In the genomic region with DNA sequence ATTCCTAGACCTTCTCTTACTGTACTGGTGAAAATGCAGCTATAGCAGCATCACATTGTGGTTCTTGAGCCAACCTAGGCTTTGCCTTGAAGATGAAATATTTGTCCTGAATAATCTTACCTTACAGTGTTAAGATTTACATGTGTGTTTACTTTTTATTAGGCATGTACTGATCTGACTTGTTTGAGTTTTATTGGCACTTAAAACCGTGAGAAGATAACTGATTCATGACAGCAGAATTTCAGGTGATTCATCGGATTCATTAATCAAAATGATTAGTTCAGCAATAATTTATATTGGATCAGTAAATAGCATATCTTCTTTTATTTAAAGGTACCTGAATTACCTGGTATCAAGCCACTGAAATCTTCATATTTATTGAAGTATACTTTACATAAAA, we compare ENCODE assay signal across 18 cellular contexts.
DNase-seq lines count a peak whose midpoint lies in the region; ATAC-seq and TF ChIP-seq lines count a peak whose summit lies in the region.
"Had no signal": no experiment of that assay in that cellular context is flagged by ENCODE, and none has a peak within 500 bp of the region (broad histone marks: within the 10 kb centered on the region; RNA-seq: fewer than 3 reads in every experiment).

No MANE protein-coding gene starts in this region.

- H3K36me3 Mint-ChIP-seq in MCF 10A (ENCODE audit: insufficient read depth, unreplicated experiment): no peaks in the 10 kb centered on the region
- no peaks in the 10 kb centered on the region for H3K36me3 Mint-ChIP-seq in natural killer cell treated with Interleukin-12 subunit alpha and Interleukin-12 subunit beta and Interleukin-15 and Interleukin-18, amount 100 ng/mL, for 72 hours

- H3K27ac ChIP-seq in mammary epithelial cell (ENCODE audit: insufficient read depth, low read depth, low read length) (no peak overlapping the region), RWPE2 (ENCODE audit: poor library complexity, severe bottlenecking) (peak overlapping the region; percentile 59), esophagus squamous epithelium (peak overlapping the region in 3 of 4 donors; percentile 50 to 75 (median 72)), heart right ventricle (no peak overlapping the region)
- H3K27ac ChIP-seq: 22Rv1 had no signal

- no peak overlapping the region for H2AFZ ChIP-seq in mammary epithelial cell (ENCODE audit: low read depth, low read length)
- H2AFZ ChIP-seq: GM23338 had no signal

- H3K4me3 Mint-ChIP-seq in MCF 10A (ENCODE audit: unreplicated experiment): no peak overlapping the region
- no peak overlapping the region for H3K4me3 Mint-ChIP-seq in natural killer cell treated with Interleukin-12 subunit alpha and Interleukin-12 subunit beta and Interleukin-15 and Interleukin-18, amount 100 ng/mL, for 72 hours
- H3K4me3 Mint-ChIP-seq: B cell; CD4-positive, alpha-beta T cell; GM23338 had no signal

- dilution Hi-C loops in mammary epithelial cell (cut with HindIII; ENCODE audit: low sequenced_read_pairs): no loop called here

- DNase-seq in mammary epithelial cell (peak; percentile 57), MCF 10A (ENCODE audit: unreplicated experiment) (no peak), RWPE2 (ENCODE audit: low spot score) (no peak), esophagus squamous epithelium (lab: John Stamatoyannopoulos, UW) (no peak), heart right ventricle (no peak), GM03348 (ENCODE audit: low spot score) (no peak)
- no peak for DNase-seq in natural killer cell treated with Interleukin-12 subunit alpha and Interleukin-12 subunit beta and Interleukin-15 and Interleukin-18, amount 100 ng/mL, for 72 hours (ENCODE audit: low spot score)
- DNase-seq: C1 segment of cervical spinal cord; Calu3; CD4-positive, alpha-beta T cell; DMS 273 treated with DMSO at 0.1 percent for 48 hours; DMS79; H7 had no signal

- 54% methylated on average over 2 of the region's 2 CpGs for WGBS in mammary epithelial cell (ENCODE audit: low coverage, missing lambda C conversion rate)
- 36 to 42% methylated on average over 2 of the region's 2 CpGs for WGBS in esophagus squamous epithelium, 2 donors
- 76 to 86% methylated on average over 2 of the region's 2 CpGs for WGBS in heart right ventricle, 2 donors

- no peaks in the 10 kb centered on the region for H3K9me3 Mint-ChIP-seq in MCF 10A (ENCODE audit: unreplicated experiment)
- H3K9me3 Mint-ChIP-seq in natural killer cell treated with Interleukin-12 subunit alpha and Interleukin-12 subunit beta and Interleukin-15 and Interleukin-18, amount 100 ng/mL, for 72 hours: peaks cover 2% of the 10 kb centered on the region
- H3K9me3 Mint-ChIP-seq: GM23338 had no signal

- H3K27ac Mint-ChIP-seq in MCF 10A (ENCODE audit: low read depth, unreplicated experiment): no peak overlapping the region
- H3K27ac Mint-ChIP-seq in natural killer cell treated with Interleukin-12 subunit alpha and Interleukin-12 subunit beta and Interleukin-15 and Interleukin-18, amount 100 ng/mL, for 72 hours: no peak overlapping the region
- H3K27ac Mint-ChIP-seq: B cell; CD4-positive, alpha-beta T cell; GM23338 had no signal

- no peaks in the 10 kb centered on the region for H3K27me3 Mint-ChIP-seq in MCF 10A (ENCODE audit: insufficient read depth, unreplicated experiment)
- H3K27me3 Mint-ChIP-seq in natural killer cell treated with Interleukin-12 subunit alpha and Interleukin-12 subunit beta and Interleukin-15 and Interleukin-18, amount 100 ng/mL, for 72 hours: peaks cover 0 to 15% of the 10 kb centered on the region in 2 donors
- H3K27me3 Mint-ChIP-seq: B cell had no signal

- BruUV-seq in mammary epithelial cell (replicated peaks; lab: Mats Ljungman, UMichigan) (no TSS peak), MCF 10A (replicated peaks; lab: Mats Ljungman, UMichigan) (no TSS peak)

- no peaks in the 10 kb centered on the region for H3K27me3 ChIP-seq in mammary epithelial cell (ENCODE audit: insufficient read depth, low read length)
- no peaks in the 10 kb centered on the region for H3K27me3 ChIP-seq in RWPE2 (ENCODE audit: insufficient read depth, poor library complexity, severe bottlenecking)
- H3K27me3 ChIP-seq in esophagus squamous epithelium: no peaks in the 10 kb centered on the region
- H3K27me3 ChIP-seq in heart right ventricle: no peaks in the 10 kb centered on the region

- H3K4me1 Mint-ChIP-seq in MCF 10A (ENCODE audit: insufficient read depth, unreplicated experiment): peaks cover 13% of the 10 kb centered on the region
- H3K4me1 Mint-ChIP-seq in natural killer cell treated with Interleukin-12 subunit alpha and Interleukin-12 subunit beta and Interleukin-15 and Interleukin-18, amount 100 ng/mL, for 72 hours (ENCODE audit: low read depth in 2 of 2): no peaks in the 10 kb centered on the region
- H3K4me1 Mint-ChIP-seq: B cell, GM23338 had no signal

- CTCF ChIA-PET in mammary epithelial cell (lab: Charles Lee; ENCODE audit: low non-redundant PET): no interaction called here
- CTCF ChIA-PET in MCF 10A (lab: Yijun Ruan, JAX): interaction anchor here (0.6 kb wide), 1 partner anchor 110 kb away, joined by 5 read pairs; no protein-coding TSS in a partner anchor

- POLR2A ChIA-PET in MCF 10A (lab: Yijun Ruan, JAX): interaction anchor here (0.5 to 3.0 kb wide), 8 partner anchors 10 to 297 kb away, joined by 3 to 19 read pairs (median 4); a partner anchor contains a TSS

- no peaks in the 10 kb centered on the region for H3K79me2 ChIP-seq in mammary epithelial cell (ENCODE audit: insufficient read depth, low read length)

- no peak for TF ChIP-seq POLR2A in esophagus squamous epithelium (IDR thresholded peaks at IDR 0.05)

- H3K9ac ChIP-seq in mammary epithelial cell (ENCODE audit: insufficient read depth, low read length): no peak overlapping the region

- H3K36me3 ChIP-seq in mammary epithelial cell (ENCODE audit: insufficient read depth, low read length) (no peaks in the 10 kb centered on the region), RWPE2 (ENCODE audit: low read depth) (no peaks in the 10 kb centered on the region), esophagus squamous epithelium (no peaks in the 10 kb centered on the region), heart right ventricle (no peaks in the 10 kb centered on the region)

- no peaks in the 10 kb centered on the region for H4K20me1 ChIP-seq in mammary epithelial cell (ENCODE audit: insufficient read depth, low read length)

- H3K4me1 ChIP-seq in mammary epithelial cell (ENCODE audit: insufficient read depth, low read length): peaks cover 11% of the 10 kb centered on the region
- peaks cover 13% of the 10 kb centered on the region for H3K4me1 ChIP-seq in RWPE2 (ENCODE audit: insufficient read depth, poor library complexity, severe bottlenecking)
- H3K4me1 ChIP-seq in esophagus squamous epithelium: peaks cover 0 to 51% (median 3%) of the 10 kb centered on the region in 3 donors
- H3K4me1 ChIP-seq in heart right ventricle: no peaks in the 10 kb centered on the region

- intact Hi-C loops in mammary epithelial cell (cut with micrococcal nuclease) (no loop called here), MCF 10A (cut with micrococcal nuclease) (no loop called here), esophagus squamous epithelium (cut with DNase I) (no loop called here), heart right ventricle (cut with DNase I) (no loop called here)

- no peaks in the 10 kb centered on the region for H3K9me3 ChIP-seq in mammary epithelial cell (replicated peaks; ENCODE audit: insufficient read depth, low read length)
- H3K9me3 ChIP-seq in RWPE2 (ENCODE audit: severe bottlenecking): no peaks in the 10 kb centered on the region
- no peaks in the 10 kb centered on the region for H3K9me3 ChIP-seq in esophagus squamous epithelium
- no peaks in the 10 kb centered on the region for H3K9me3 ChIP-seq in heart right ventricle

- TF ChIP-seq CTCF in mammary epithelial cell (conservative IDR thresholded peaks at IDR 0.05 in 1 of 2, IDR thresholded peaks at IDR 0.05 in 1 of 2; ENCODE audit: extremely low read depth in 1 of 2, insufficient read depth in 1 of 2, low read depth in 1 of 2, low read length in 2 of 2): no peak
- no peak for TF ChIP-seq CTCF in MCF 10A (IDR thresholded peaks at IDR 0.05; ENCODE audit: unreplicated experiment)
- no peak for TF ChIP-seq CTCF in RWPE2 (IDR thresholded peaks at IDR 0.05; ENCODE audit: poor library complexity, severe bottlenecking)
- TF ChIP-seq CTCF in esophagus squamous epithelium (IDR thresholded peaks at IDR 0.05): no peak
- TF ChIP-seq CTCF in heart right ventricle (IDR thresholded peaks at IDR 0.05): no peak

- in situ Hi-C loops in mammary epithelial cell (cut with MboI; ENCODE audit: low sequenced_read_pairs in 2 of 2): no loop called here

- peak overlapping the region; percentile 4 for H3K4me2 ChIP-seq in mammary epithelial cell (ENCODE audit: insufficient read depth, low read depth, low read length)
- H3K4me2 ChIP-seq: GM23338 had no signal

- ATAC-seq in RWPE2 (ENCODE audit: low read depth): peak; percentile 81
- no peak for ATAC-seq in natural killer cell treated with Interleukin-12 subunit alpha and Interleukin-12 subunit beta and Interleukin-15 and Interleukin-18, amount 100 ng/mL, for 72 hours
- no peak for ATAC-seq in heart right ventricle
- ATAC-seq in GM19455 (IDR thresholded peaks at IDR 0.05; ENCODE audit: unreplicated experiment): no peak
- ATAC-seq: GM23338, K562 had no signal

- no peak overlapping the region for H3K4me3 ChIP-seq in mammary epithelial cell (replicated peaks in 1 of 3; ENCODE audit: insufficient read depth in 1 of 3, low read depth in 2 of 3, low read length in 3 of 3)
- no peak overlapping the region for H3K4me3 ChIP-seq in RWPE2 (ENCODE audit: severe bottlenecking)
- no peak overlapping the region for H3K4me3 ChIP-seq in esophagus squamous epithelium
- H3K4me3 ChIP-seq in heart right ventricle: no peak overlapping the region
- H3K4me3 ChIP-seq: GM23338, K562 had no signal

Comparison
In these comparisons a context has a peak if more than half of its experiments do, and no peak if none do; other contexts are left out.
1. H3K27ac ChIP-seq: peak in RWPE2 (single experiment) and esophagus squamous epithelium (3 of 4); none in mammary epithelial cell (single experiment) and heart right ventricle (0 of 10).